17 cellular contexts compared by ENCODE assay signal in the genomic region with DNA sequence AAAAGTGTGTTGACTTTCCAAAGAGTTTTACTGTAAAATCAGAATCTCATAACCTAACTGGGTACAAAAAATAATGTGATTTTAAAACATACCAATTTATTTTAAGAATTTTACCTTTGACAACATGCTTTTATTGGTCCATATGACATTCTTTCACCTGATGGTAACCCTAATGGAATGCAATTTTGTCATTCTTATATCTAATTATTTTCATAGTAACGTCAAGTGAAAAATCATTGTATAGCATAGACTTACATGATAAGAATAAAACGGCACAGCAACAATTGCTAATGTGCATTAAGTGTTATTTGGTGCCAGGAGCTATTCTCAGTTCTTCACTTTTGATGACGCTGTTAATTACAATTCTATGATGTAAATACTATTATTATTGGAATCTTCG. TPM values are rescaled to one million over a fixed set of nuclear protein-coding genes. Genes with fewer than 3 reads are reported as not detected.
DNase-seq lines count a peak whose midpoint lies in the region; ATAC-seq and TF ChIP-seq lines count a peak whose summit lies in the region.
"Had no signal": no experiment of that assay in that cellular context is flagged by ENCODE, and none has a peak within 500 bp of the region (broad histone marks: within the 10 kb centered on the region; RNA-seq: fewer than 3 reads in every experiment).

No MANE protein-coding gene starts in this region.

- no peak overlapping the region for H3K9ac ChIP-seq in smooth muscle cell (ENCODE audit: low read depth)
- H3K9ac ChIP-seq: BLaER1 had no signal

- H3K27ac ChIP-seq in left ventricle myocardium inferior (replicated peaks) (peak overlapping the region; percentile 4), dorsolateral prefrontal cortex (peak overlapping the region in 41 of 59 donors; percentile 3 to 99 (median 97)), smooth muscle cell (ENCODE audit: low read depth) (no peak overlapping the region)
- H3K27ac ChIP-seq: BLaER1 had no signal

- no peaks in the 10 kb centered on the region for H3K4me1 ChIP-seq in left ventricle myocardium inferior
- no peaks in the 10 kb centered on the region for H3K4me1 ChIP-seq in smooth muscle cell (ENCODE audit: low read depth)
- H3K4me1 ChIP-seq: BLaER1 had no signal

- no peaks in the 10 kb centered on the region for H3K9me3 Mint-ChIP-seq in stimulated activated memory B cell treated with anti-CD40 and anti-IgM and Interleukin-4, amounts not matched to agents 10 μg/mL and 1 μg/mL and 100 μg/mL, for 72 hours
- H3K9me3 Mint-ChIP-seq: GM23338, H9 had no signal

- peak overlapping the region; percentile 37 for H3K4me2 ChIP-seq in smooth muscle cell
- H3K4me2 ChIP-seq: BLaER1, GM23338 had no signal

- intact Hi-C loops in left ventricle myocardium inferior (cut with micrococcal nuclease) = no loop called here
- intact Hi-C loops in left cardiac atrium (cut with DNase I) = no loop called here
- intact Hi-C loops in dorsolateral prefrontal cortex (cut with DNase I) = no loop called here

- 61% methylated on average over 4 of the region's 4 CpGs for WGBS in smooth muscle cell (ENCODE audit: low lambda C conversion rate)

- no peaks in the 10 kb centered on the region for H3K27me3 Mint-ChIP-seq in stimulated activated memory B cell treated with anti-CD40 and anti-IgM and Interleukin-4, amounts not matched to agents 10 μg/mL and 1 μg/mL and 100 μg/mL, for 72 hours

- no peak overlapping the region for H3K27ac Mint-ChIP-seq in stimulated activated memory B cell treated with anti-CD40 and anti-IgM and Interleukin-4, amounts not matched to agents 10 μg/mL and 1 μg/mL and 100 μg/mL, for 72 hours
- H3K27ac Mint-ChIP-seq: CD8-positive, alpha-beta memory T cell; GM23338; H9 had no signal

- DNase-seq in left ventricle myocardium inferior = no peak
- no peak for DNase-seq in left cardiac atrium
- DNase-seq in dorsolateral prefrontal cortex = no peak
- DNase-seq in smooth muscle cell (lab: John Stamatoyannopoulos, UW; ENCODE audit: unreplicated experiment) = no peak
- no peak for DNase-seq in COLO829 (ENCODE audit: low spot score)
- DNase-seq: 8988T; AML-193; CD8-positive, alpha-beta memory T cell; DMS 273 treated with DMSO at 0.1 percent for 48 hours; H9; IMR-90 had no signal

- ATAC-seq in left cardiac atrium (no peak), HG03159 (IDR thresholded peaks at IDR 0.05; ENCODE audit: unreplicated experiment) (no peak)
- ATAC-seq in stimulated activated memory B cell treated with anti-CD40 and anti-IgM and Interleukin-4, amounts not matched to agents 10 μg/mL and 1 μg/mL and 100 μg/mL, for 72 hours = no peak
- ATAC-seq: GM23338 had no signal

- H3K36me3 Mint-ChIP-seq in stimulated activated memory B cell treated with anti-CD40 and anti-IgM and Interleukin-4, amounts not matched to agents 10 μg/mL and 1 μg/mL and 100 μg/mL, for 72 hours = no peaks in the 10 kb centered on the region
- H3K36me3 Mint-ChIP-seq: CD8-positive, alpha-beta memory T cell had no signal

- H4K20me1 ChIP-seq in smooth muscle cell (ENCODE audit: low read depth) = no peaks in the 10 kb centered on the region
- H4K20me1 ChIP-seq: BLaER1 had no signal

- peaks cover 64% of the 10 kb centered on the region for H3K79me2 ChIP-seq in smooth muscle cell (ENCODE audit: low read depth)

- H3K27me3 ChIP-seq in left ventricle myocardium inferior (ENCODE audit: low read depth) (no peaks in the 10 kb centered on the region), dorsolateral prefrontal cortex (no peaks in the 10 kb centered on the region), smooth muscle cell (ENCODE audit: low read depth) (no peaks in the 10 kb centered on the region)
- H3K27me3 ChIP-seq: BLaER1 had no signal

- H3K4me1 Mint-ChIP-seq in stimulated activated memory B cell treated with anti-CD40 and anti-IgM and Interleukin-4, amounts not matched to agents 10 μg/mL and 1 μg/mL and 100 μg/mL, for 72 hours = no peaks in the 10 kb centered on the region
- H3K4me1 Mint-ChIP-seq: CD8-positive, alpha-beta memory T cell; H9 had no signal

- TF ChIP-seq CTCF in left ventricle myocardium inferior (IDR thresholded peaks at IDR 0.05; ENCODE audit: borderline replicate concordance) = no peak
- TF ChIP-seq CTCF in dorsolateral prefrontal cortex (IDR thresholded peaks at IDR 0.05 in 54 of 56, conservative IDR thresholded peaks at IDR 0.05 in 2 of 56; ENCODE audit: low read depth in 1 of 56, partially characterized antibody in 56 of 56) = no peak
- no peak for TF ChIP-seq CTCF in smooth muscle cell (IDR thresholded peaks at IDR 0.05; ENCODE audit: borderline replicate concordance, insufficient read depth, poor library complexity, severe bottlenecking)

- H3F3A ChIP-seq in smooth muscle cell (ENCODE audit: low read depth) = peaks cover 5% of the 10 kb centered on the region

- H3K36me3 ChIP-seq in left ventricle myocardium inferior (no peaks in the 10 kb centered on the region), smooth muscle cell (ENCODE audit: low read depth) (no peaks in the 10 kb centered on the region)
- H3K36me3 ChIP-seq: BLaER1 had no signal

- no peak overlapping the region for H2AFZ ChIP-seq in smooth muscle cell (ENCODE audit: low read depth)
- H2AFZ ChIP-seq: GM23338 had no signal

- H3K4me3 ChIP-seq in left ventricle myocardium inferior (no peak overlapping the region), dorsolateral prefrontal cortex (peak overlapping the region in 4 of 59 donors; percentile 1 to 94 (median 17)), smooth muscle cell (no peak overlapping the region)
- H3K4me3 ChIP-seq: BLaER1, GM23338 had no signal

- no peak overlapping the region for H3K4me3 Mint-ChIP-seq in stimulated activated memory B cell treated with anti-CD40 and anti-IgM and Interleukin-4, amounts not matched to agents 10 μg/mL and 1 μg/mL and 100 μg/mL, for 72 hours
- H3K4me3 Mint-ChIP-seq: CD8-positive, alpha-beta memory T cell; GM23338; H9 had no signal

- no peaks in the 10 kb centered on the region for H3K9me3 ChIP-seq in left ventricle myocardium inferior (replicated peaks)
- H3K9me3 ChIP-seq in smooth muscle cell (replicated peaks; ENCODE audit: low read depth) = no peaks in the 10 kb centered on the region
- H3K9me3 ChIP-seq: BLaER1 had no signal

RNA-seq across cellular contexts. Expression of a gene that starts 13.6 kb away (rescaled TPM):
- total RNA-seq in left ventricle myocardium inferior = 2.0 TPM
- 1 to 10 TPM; 3.3 to 6.2 TPM for total RNA-seq in left cardiac atrium
- total RNA-seq in dorsolateral prefrontal cortex = 10 to 100 TPM; 16.1 to 88.4 (median 33.9) TPM
- total RNA-seq in smooth muscle cell = 15.6 and 15.7 TPM in 2 replicates
- 2.0 and 5.7 TPM in 2 replicates for polyA plus RNA-seq in smooth muscle cell
- total RNA-seq: CD8-positive, alpha-beta memory T cell; Daoy; H9; HT-29 had no signal
- polyA plus RNA-seq: CD8-positive, alpha-beta memory T cell had no signal
